ENCODE assay signal across 8 cellular contexts in genomic region chr1:203267347-203267846, GRCh38. TPM values are rescaled to one million over a fixed set of nuclear protein-coding genes. Genes with fewer than 3 reads are reported as not detected.
A peak's percentile ranks its signal among the peaks of the same experiment; 100 is the strongest.
DNase-seq lines count a peak whose midpoint lies in the region; ATAC-seq and TF ChIP-seq lines count a peak whose summit lies in the region.

No MANE protein-coding gene starts in this region.

- peak overlapping the region; percentile 53 to 62 for H3K4me3 ChIP-seq in right atrium auricular region
- H3K4me3 ChIP-seq in prostate gland: peak overlapping the region; percentile 32 to 42
- peak overlapping the region; percentile 18 to 90 for H3K4me3 ChIP-seq in aorta (ENCODE audit: low read length in 2 of 2)

- peak overlapping the region; percentile 37 for H3K27ac ChIP-seq in angular gyrus (ENCODE audit: low read depth, low read length)
- peak overlapping the region; percentile 74 to 87 for H3K27ac ChIP-seq in right atrium auricular region
- peak overlapping the region; percentile 78 to 79 for H3K27ac ChIP-seq in prostate gland
- H3K27ac ChIP-seq in aorta (ENCODE audit: low read depth in 1 of 2, low read length in 2 of 2): peak overlapping the region in 1 of 2 donors; percentile 81

- H3K27me3 ChIP-seq in right atrium auricular region (no peaks in the 10 kb centered on the region), prostate gland (replicated peaks; ENCODE audit: insufficient read depth) (no peaks in the 10 kb centered on the region), aorta (ENCODE audit: control insufficient read depth in 1 of 2, insufficient read depth in 2 of 2, low read length in 1 of 2) (no peaks in the 10 kb centered on the region)

- under 1% methylated on average over 20 of the region's 20 CpGs for WGBS in prostate gland
- 0% methylated on average over 20 of the region's 20 CpGs for WGBS in aorta, 2 donors

- TF ChIP-seq POLR2A in prostate gland (IDR thresholded peaks at IDR 0.05): no peak

- H3K4me1 ChIP-seq in right atrium auricular region: peaks cover 0 to 18% of the 10 kb centered on the region in 2 donors
- H3K4me1 ChIP-seq in prostate gland (replicated peaks): no peaks in the 10 kb centered on the region
- H3K4me1 ChIP-seq in aorta (ENCODE audit: control insufficient read depth in 1 of 2, insufficient read depth in 2 of 2, low read length in 2 of 2): no peaks in the 10 kb centered on the region

- intact Hi-C loops in prostate gland (cut with DNase I) (no loop called here), aorta (cut with DNase I) (loop anchor here in 1 of 2 donors (2.0 kb wide), 1 partner anchor 173 kb away; no protein-coding TSS in a partner anchor)

- TF ChIP-seq CTCF in right atrium auricular region (IDR thresholded peaks at IDR 0.05) (peak; percentile 85 to 93), prostate gland (IDR thresholded peaks at IDR 0.05) (peak; percentile 87 to 95 (median 94))

- H3K36me3 ChIP-seq in right atrium auricular region: no peaks in the 10 kb centered on the region
- H3K36me3 ChIP-seq in prostate gland: no peaks in the 10 kb centered on the region
- no peaks in the 10 kb centered on the region for H3K36me3 ChIP-seq in aorta (ENCODE audit: control insufficient read depth in 1 of 2, insufficient read depth in 2 of 2, low read length in 1 of 2)

- peak; percentile 88 for ATAC-seq in aorta (ENCODE audit: low FRiP score)

- H3K9me3 ChIP-seq in right atrium auricular region (no peaks in the 10 kb centered on the region), prostate gland (no peaks in the 10 kb centered on the region), aorta (ENCODE audit: control insufficient read depth, low read length) (no peaks in the 10 kb centered on the region)

- DNase-seq in COLO668 (lab: John Stamatoyannopoulos, UW; ENCODE audit: unreplicated experiment): peak; percentile 82
- peak; percentile 81 for DNase-seq in H4 (ENCODE audit: low spot score)
- DNase-seq in NCI-H187 (lab: John Stamatoyannopoulos, UW): peak; percentile 83 to 87
- peak; percentile 29 to 83 (median 73) for DNase-seq in T-helper 2 cell
- peak; percentile 92 for DNase-seq in right atrium auricular region (ENCODE audit: low spot score)
- peak; percentile 92 for DNase-seq in prostate gland (ENCODE audit: low spot score)
- DNase-seq in aorta: peak; percentile 88 to 94

RNA-seq across cellular contexts. Expression of gene BTG2, which starts 37.9 kb away (rescaled TPM):
- total RNA-seq in H4 (2014; rRNA removed; shearing (Covaris generic)): 11.2 and 11.7 TPM in 2 replicates
- total RNA-seq in right atrium auricular region: 100 to 1,000 TPM; 132 to 254 TPM
- total RNA-seq in prostate gland: 100 to 1,000 TPM in 1 of 2 donors, 10 to 100 TPM in 1; 91.0 to 131 TPM
- 100 to 1,000 TPM in 1 of 2 donors, 10 to 100 TPM in 1; 51.6 to 302 TPM for total RNA-seq in aorta
- polyA plus RNA-seq in aorta: 100 to 1,000 TPM in 1 of 2 donors, 10 to 100 TPM in 1; 36.2 to 117 TPM

RNA-seq across cellular contexts. Expression of gene CHIT1, which starts 37.9 kb away (rescaled TPM):
- total RNA-seq in H4 (2014; rRNA removed; shearing (Covaris generic)): not detected in 2 replicates
- total RNA-seq in right atrium auricular region (not detected), prostate gland (1 to 10 TPM in 1 of 2 donors, not detected in 1; 1.5 TPM), aorta (1 to 10 TPM; 1.3 to 2.2 TPM)
- polyA plus RNA-seq in aorta: 10 to 100 TPM in 1 of 2 donors, under 1 TPM in 1; 0.56 to 16.4 TPM
